Comparison of ENCODE assay signal across 8 cellular contexts in genomic region chr1:89632213-89633102, GRCh38. TPM values are rescaled to one million over a fixed set of nuclear protein-coding genes. Genes with fewer than 3 reads are reported as not detected.
DNase-seq lines count a peak whose midpoint lies in the region; ATAC-seq lines count a peak whose summit lies in the region.

No MANE protein-coding gene starts in this region.

- POLR2A ChIA-PET in activated CD4-positive, alpha-beta memory T cell treated with anti-CD3 and anti-CD28 coated beads, Interleukin-2, amount 10 ng/mL, durations not matched to agents 7 days and 5 days (lab: Charles Lee) = interaction anchor here (0.6 to 24.5 kb wide), 27 partner anchors 12 to 211 kb away, joined by 3 to 828 read pairs (median 4); partner anchors contain the start of genes LRRC8B and LRRC8D

- peaks cover 71% of the 10 kb centered on the region for H3K4me1 Mint-ChIP-seq in activated CD4-positive, alpha-beta memory T cell treated with anti-CD3 and anti-CD28 coated beads, Interleukin-2, amount 10 ng/mL, durations not matched to agents 7 days and 5 days

- no peaks in the 10 kb centered on the region for H3K9me3 Mint-ChIP-seq in activated CD4-positive, alpha-beta memory T cell treated with anti-CD3 and anti-CD28 coated beads, Interleukin-2, amount 10 ng/mL, durations not matched to agents 7 days and 5 days

- DNase-seq in C1 segment of cervical spinal cord (lab: John Stamatoyannopoulos, UW) (peak in 13 of 14 donors; percentile 5 to 90 (median 74)), NCI-H524 treated with DMSO at 0.1 percent for 48 hours (lab: John Stamatoyannopoulos, UW) (peak; percentile 10), ecto neural progenitor cell (ENCODE audit: low spot score) (peak; percentile 90), lung microvascular endothelial cell (ENCODE audit: low read depth in 2 of 2) (peak; percentile 87 to 91)
- peak; percentile 90 for DNase-seq in activated CD4-positive, alpha-beta memory T cell treated with anti-CD3 and anti-CD28 coated beads, Interleukin-2, amount 10 ng/mL, durations not matched to agents 7 days and 5 days
- peak; percentile 67 to 81 (median 71) for DNase-seq in stimulated activated CD4-positive, alpha-beta T cell treated with anti-CD3 and anti-CD28 coated beads, TNF-alpha, amount 100 ng/mL, for 48 hours (ENCODE audit: low read depth in 3 of 3)

- CTCF ChIA-PET in activated CD4-positive, alpha-beta memory T cell treated with anti-CD3 and anti-CD28 coated beads, Interleukin-2, amount 10 ng/mL, durations not matched to agents 7 days and 5 days (lab: Charles Lee) = interaction anchor here (0.7 to 10.7 kb wide), 13 partner anchors 9 to 127 kb away, joined by 3 to 174 read pairs (median 6); no protein-coding TSS in a partner anchor

- H3K27ac Mint-ChIP-seq in activated CD4-positive, alpha-beta memory T cell treated with anti-CD3 and anti-CD28 coated beads, Interleukin-2, amount 10 ng/mL, durations not matched to agents 7 days and 5 days = peak overlapping the region; percentile 89

- H3K27me3 Mint-ChIP-seq in activated CD4-positive, alpha-beta memory T cell treated with anti-CD3 and anti-CD28 coated beads, Interleukin-2, amount 10 ng/mL, durations not matched to agents 7 days and 5 days = no peaks in the 10 kb centered on the region

- peak overlapping the region; percentile 88 for H3K4me3 Mint-ChIP-seq in activated CD4-positive, alpha-beta memory T cell treated with anti-CD3 and anti-CD28 coated beads, Interleukin-2, amount 10 ng/mL, durations not matched to agents 7 days and 5 days

- ATAC-seq in GM19043 (IDR thresholded peaks at IDR 0.05; ENCODE audit: low read depth, unreplicated experiment) (peak; percentile 75), HG03354 (IDR thresholded peaks at IDR 0.05; ENCODE audit: poor library complexity, severe bottlenecking, unreplicated experiment) (peak; percentile 92)

- H3K36me3 Mint-ChIP-seq in activated CD4-positive, alpha-beta memory T cell treated with anti-CD3 and anti-CD28 coated beads, Interleukin-2, amount 10 ng/mL, durations not matched to agents 7 days and 5 days (ENCODE audit: low read depth) = peaks cover 57% of the 10 kb centered on the region

RNA-seq across cellular contexts. Expression of gene LRRC8C, which starts 0.5 kb away (rescaled TPM):
- 10 to 100 TPM; 52.5 to 55.6 TPM for total RNA-seq in activated CD4-positive, alpha-beta memory T cell treated with anti-CD3 and anti-CD28 coated beads, Interleukin-2, amount 10 ng/mL, durations not matched to agents 7 days and 5 days
- 13.9 and 16.3 TPM in 2 replicates for total RNA-seq in lung microvascular endothelial cell

Comparison
In these comparisons a context has a peak if more than half of its experiments do, and no peak if none do; other contexts are left out.
1. Peak in every context shown above with its lines: DNase-seq and ATAC-seq.
2. DNase-seq: peak in every context shown above with its lines; median percentile 90 in activated CD4-positive, alpha-beta memory T cell treated with anti-CD3 and anti-CD28 coated beads, Interleukin-2, amount 10 ng/mL, durations not matched to agents 7 days and 5 days; 90 in ecto neural progenitor cell; 89 in lung microvascular endothelial cell; 74 in C1 segment of cervical spinal cord; 71 in stimulated activated CD4-positive, alpha-beta T cell treated with anti-CD3 and anti-CD28 coated beads, TNF-alpha, amount 100 ng/mL, for 48 hours; 10 in NCI-H524 treated with DMSO at 0.1 percent for 48 hours.